13 cellular contexts compared by ENCODE assay signal in genomic region chr11:31702966-31703365, GRCh38.
DNase-seq lines count a peak whose midpoint lies in the region; ATAC-seq and TF ChIP-seq lines count a peak whose summit lies in the region.
"Had no signal": no experiment of that assay in that cellular context is flagged by ENCODE, and none has a peak within 500 bp of the region (broad histone marks: within the 10 kb centered on the region; RNA-seq: fewer than 3 reads in every experiment).

No MANE protein-coding gene starts in this region.

- H3K27ac ChIP-seq in SJCRH30: no peak overlapping the region
- no peak overlapping the region for H3K27ac ChIP-seq in A673 (ENCODE audit: low read depth, low read length, poor library complexity, severe bottlenecking)
- H3K27ac ChIP-seq: heart right ventricle had no signal

- no peak overlapping the region for H3K27ac Mint-ChIP-seq in activated CD8-positive, alpha-beta T cell treated with anti-CD3 and anti-CD28 coated beads for 36 hours
- H3K27ac Mint-ChIP-seq: activated T-helper 1 cell treated with anti-CD3 and anti-CD28 coated beads, Interleukin-12 subunit alpha, Interleukin-12 subunit beta, Interleukin-2, Interleukin-4 antibody, amounts not matched to agents 30 ng/mL and 10 ng/mL and 1 ng/mL, durations not matched to agents 14 hours and 24 hours and 36 hours; natural killer cell had no signal

- DNase-seq in Daoy (ENCODE audit: low read depth) (peak; percentile 21), M059J (ENCODE audit: low read depth) (peak; percentile 58), SJCRH30 (peak; percentile 5 to 6), kidney tubule cell (ENCODE audit: low spot score) (peak; percentile 50), A673 (ENCODE audit: low spot score) (no peak)
- no peak for DNase-seq in activated CD8-positive, alpha-beta T cell treated with anti-CD3 and anti-CD28 coated beads for 36 hours
- DNase-seq in activated CD8-positive, alpha-beta memory T cell treated with anti-CD3 and anti-CD28 coated beads, Interleukin-2, amount 50 U/mL, for 4 hours: no peak
- DNase-seq: aorta, heart right ventricle, natural killer cell, right cardiac atrium had no signal

- no peak overlapping the region for H3K4me3 ChIP-seq in SJCRH30
- H3K4me3 ChIP-seq in A673 (ENCODE audit: low read depth, low read length, poor library complexity, severe bottlenecking): no peak overlapping the region
- H3K4me3 ChIP-seq: heart right ventricle had no signal

- H3K27me3 Mint-ChIP-seq in activated CD8-positive, alpha-beta T cell treated with anti-CD3 and anti-CD28 coated beads for 36 hours: no peaks in the 10 kb centered on the region

- H3K36me3 Mint-ChIP-seq in activated CD8-positive, alpha-beta T cell treated with anti-CD3 and anti-CD28 coated beads for 36 hours (ENCODE audit: low read depth): peaks cover 3% of the 10 kb centered on the region
- H3K36me3 Mint-ChIP-seq: natural killer cell had no signal

- no peaks in the 10 kb centered on the region for H3K27me3 ChIP-seq in SJCRH30
- H3K27me3 ChIP-seq in A673 (replicated peaks; ENCODE audit: insufficient read depth, low read depth, low read length, poor library complexity): no peaks in the 10 kb centered on the region
- H3K27me3 ChIP-seq: heart right ventricle had no signal

- no peak for TF ChIP-seq CTCF in activated CD8-positive, alpha-beta T cell treated with anti-CD3 and anti-CD28 coated beads for 36 hours (IDR thresholded peaks at IDR 0.05)
- TF ChIP-seq CTCF in A673 (conservative IDR thresholded peaks at IDR 0.05; ENCODE audit: low read depth, low read length): no peak

- H3K36me3 ChIP-seq in SJCRH30: no peaks in the 10 kb centered on the region
- no peaks in the 10 kb centered on the region for H3K36me3 ChIP-seq in A673 (ENCODE audit: insufficient read depth, low read length, poor library complexity, severe bottlenecking)
- H3K36me3 ChIP-seq: heart right ventricle had no signal

- CTCF ChIA-PET in activated CD8-positive, alpha-beta T cell treated with anti-CD3 and anti-CD28 coated beads for 36 hours (lab: Charles Lee): no interaction called here
- CTCF ChIA-PET in A673 (lab: Charles Lee): no interaction called here

- no peaks in the 10 kb centered on the region for H3K4me1 Mint-ChIP-seq in activated CD8-positive, alpha-beta T cell treated with anti-CD3 and anti-CD28 coated beads for 36 hours (ENCODE audit: low read depth)
- H3K4me1 Mint-ChIP-seq: natural killer cell had no signal

- no TSS peak for BruUV-seq in A673 (replicated peaks; lab: Mats Ljungman, UMichigan)

- H3K9me3 Mint-ChIP-seq in activated CD8-positive, alpha-beta T cell treated with anti-CD3 and anti-CD28 coated beads for 36 hours: no peaks in the 10 kb centered on the region
- H3K9me3 Mint-ChIP-seq: activated T-helper 1 cell treated with anti-CD3 and anti-CD28 coated beads, Interleukin-12 subunit alpha, Interleukin-12 subunit beta, Interleukin-2, Interleukin-4 antibody, amounts not matched to agents 30 ng/mL and 10 ng/mL and 1 ng/mL, durations not matched to agents 14 hours and 24 hours and 36 hours; natural killer cell had no signal

- intact Hi-C loops in activated CD8-positive, alpha-beta T cell treated with anti-CD3 and anti-CD28 coated beads for 36 hours (cut with micrococcal nuclease): loop anchor here (10.0 kb wide), 1 partner anchor 732 kb away; the partner anchor contains the start of gene WT1
- intact Hi-C loops in A673 (cut with micrococcal nuclease; ENCODE audit: unreplicated experiment): no loop called here

- H3K9me3 ChIP-seq in SJCRH30 (replicated peaks) (no peaks in the 10 kb centered on the region), A673 (ENCODE audit: low read depth, low read length, poor library complexity, severe bottlenecking) (no peaks in the 10 kb centered on the region)

- no peak overlapping the region for H3K4me3 Mint-ChIP-seq in activated CD8-positive, alpha-beta T cell treated with anti-CD3 and anti-CD28 coated beads for 36 hours
- H3K4me3 Mint-ChIP-seq: activated T-helper 1 cell treated with anti-CD3 and anti-CD28 coated beads, Interleukin-12 subunit alpha, Interleukin-12 subunit beta, Interleukin-2, Interleukin-4 antibody, amounts not matched to agents 30 ng/mL and 10 ng/mL and 1 ng/mL, durations not matched to agents 14 hours and 24 hours and 36 hours; natural killer cell had no signal

- ATAC-seq in activated CD8-positive, alpha-beta T cell treated with anti-CD3 and anti-CD28 coated beads for 36 hours: no peak
- ATAC-seq: heart right ventricle, left lobe of liver, natural killer cell, right cardiac atrium had no signal

- POLR2A ChIA-PET in activated CD8-positive, alpha-beta T cell treated with anti-CD3 and anti-CD28 coated beads for 36 hours (lab: Charles Lee): no interaction called here
- POLR2A ChIA-PET in A673 (lab: Charles Lee; ENCODE audit: low non-redundant PET): interaction anchor here (0.7 kb wide), 1 partner anchor 947 kb away, joined by 3 read pairs; no protein-coding TSS in a partner anchor

- H3K4me1 ChIP-seq in SJCRH30 (no peaks in the 10 kb centered on the region), A673 (ENCODE audit: insufficient read depth, low read length, poor library complexity, severe bottlenecking) (no peaks in the 10 kb centered on the region)
- H3K4me1 ChIP-seq: heart right ventricle had no signal

Comparison
In these comparisons a context has a peak if more than half of its experiments do, and no peak if none do; other contexts are left out.
1. DNase-seq: peak in Daoy (single experiment), M059J (single experiment), SJCRH30 (2 of 2) and kidney tubule cell (single experiment); none in activated CD8-positive, alpha-beta T cell treated with anti-CD3 and anti-CD28 coated beads for 36 hours (single experiment), activated CD8-positive, alpha-beta memory T cell treated with anti-CD3 and anti-CD28 coated beads, Interleukin-2, amount 50 U/mL, for 4 hours (single experiment) and A673 (single experiment).